Comparison of ENCODE assay signal across 8 cellular contexts in genomic region chr10:27100800-27101347, GRCh38. TPM values are rescaled to one million over a fixed set of nuclear protein-coding genes. Genes with fewer than 3 reads are reported as not detected.
DNase-seq lines count a peak whose midpoint lies in the region; ATAC-seq, FAIRE-seq and TF ChIP-seq lines count a peak whose summit lies in the region.

No MANE protein-coding gene starts in this region.

- DNase-seq in COLO668 (lab: John Stamatoyannopoulos, UW; ENCODE audit: unreplicated experiment) = peak; percentile 16
- DNase-seq in activated T-helper 1 cell treated with Interleukin-2 at 50 U/mL for 16 hours (ENCODE audit: low read depth) = peak; percentile 5
- no peak for DNase-seq in Right ventricle myocardium superior
- DNase-seq in gastrocnemius medialis = no peak
- DNase-seq in H54 (ENCODE audit: insufficient read length, low spot score) = no peak
- DNase-seq in NCI-H2196 treated with DMSO at 0.1 percent for 48 hours (lab: John Stamatoyannopoulos, UW; ENCODE audit: unreplicated experiment) = no peak

- H3K36me3 ChIP-seq in HUES64 (ENCODE audit: insufficient read depth, low read length) (no peaks in the 10 kb centered on the region), gastrocnemius medialis (no peaks in the 10 kb centered on the region)

- H3K4me3 ChIP-seq in HUES64 (ENCODE audit: low read length) = peak overlapping the region; percentile 81
- H3K4me3 ChIP-seq in gastrocnemius medialis = peak overlapping the region; percentile 77 to 88 (median 86)

- 84% methylated on average over 14 of the region's 14 CpGs for WGBS in HUES64

- in situ Hi-C loops in gastrocnemius medialis (cut with MboI; ENCODE audit: low sequenced_read_pairs in 4 of 4) = no loop called here

- FAIRE-seq in H54 (lab: Jason Lieb, UNC) = no peak

- TF ChIP-seq POLR2A in gastrocnemius medialis (IDR thresholded peaks at IDR 0.05) = no peak
- no peak for TF ChIP-seq POLR2A in H54 (IDR thresholded peaks at IDR 0.05; ENCODE audit: low read depth, low read length)

- no peaks in the 10 kb centered on the region for H3K27me3 ChIP-seq in HUES64 (ENCODE audit: insufficient read depth, low read length)
- H3K27me3 ChIP-seq in gastrocnemius medialis = no peaks in the 10 kb centered on the region

- intact Hi-C loops in Right ventricle myocardium superior (cut with DNase I) (no loop called here), gastrocnemius medialis (cut with DNase I; ENCODE audit: low total_unique reads) (loop anchor here (1.0 kb wide), 2 partner anchors 54 to 240 kb away; partner anchors contain the start of gene MASTL)

- H3K4me1 ChIP-seq in HUES64 (ENCODE audit: insufficient read depth, low read length) (no peaks in the 10 kb centered on the region), gastrocnemius medialis (peaks cover 12 to 15% of the 10 kb centered on the region in 2 donors)

- H3K9me3 ChIP-seq in HUES64 (ENCODE audit: insufficient read depth, low read depth, low read length) (no peaks in the 10 kb centered on the region), gastrocnemius medialis (no peaks in the 10 kb centered on the region)

- H3K9ac ChIP-seq in HUES64 (ENCODE audit: low read depth, low read length) = peak overlapping the region; percentile 50

- no peak overlapping the region for H3K27ac ChIP-seq in HUES64 (ENCODE audit: low read depth, low read length)
- H3K27ac ChIP-seq in gastrocnemius medialis = peak overlapping the region; percentile 88 to 93 (median 88)

- ATAC-seq in Right ventricle myocardium superior (ENCODE audit: poor library complexity) = peak; percentile 19
- peak; percentile 7 to 22 for ATAC-seq in gastrocnemius medialis
- no peak for ATAC-seq in GM21528 (IDR thresholded peaks at IDR 0.05; ENCODE audit: low FRiP score, unreplicated experiment)

- TF ChIP-seq CTCF in gastrocnemius medialis (IDR thresholded peaks at IDR 0.05 in 4 of 5, conservative IDR thresholded peaks at IDR 0.05 in 1 of 5) = no peak

RNA-seq across cellular contexts. Expression of gene ANKRD26, which starts 0.6 kb away (rescaled TPM):
- polyA plus RNA-seq in HUES64 (2013, experiment 1 of 2) = 5.6 TPM
- 6.6 TPM for polyA plus RNA-seq in HUES64 (2013, experiment 2 of 2)
- total RNA-seq in Right ventricle myocardium superior = 10.5 TPM
- total RNA-seq in gastrocnemius medialis = 10 to 100 TPM in 2 of 4 donors, 1 to 10 TPM in 2; 3.6 to 14.7 (median 8.4) TPM

RNA-seq across cellular contexts. Expression of gene YME1L1, which starts 53.3 kb away (rescaled TPM):
- 83.3 TPM for polyA plus RNA-seq in HUES64 (2013, experiment 1 of 2)
- polyA plus RNA-seq in HUES64 (2013, experiment 2 of 2) = 77.7 TPM
- total RNA-seq in Right ventricle myocardium superior (89.5 TPM), gastrocnemius medialis (100 to 1,000 TPM in 1 of 4 donors, 10 to 100 TPM in 3; 79.2 to 100 (median 88.7) TPM)

RNA-seq across cellular contexts. Expression of gene MASTL, which starts 54.3 kb away (rescaled TPM):
- polyA plus RNA-seq in HUES64 (2013, experiment 1 of 2) = 42.6 TPM
- 41.3 TPM for polyA plus RNA-seq in HUES64 (2013, experiment 2 of 2)
- 1.6 TPM for total RNA-seq in Right ventricle myocardium superior
- total RNA-seq in gastrocnemius medialis = 1 to 10 TPM; 2.0 to 3.6 (median 2.9) TPM

Comparison
In these comparisons a context has a peak if more than half of its experiments do, and no peak if none do; other contexts are left out.
1. DNase-seq: peak in COLO668 (single experiment) and activated T-helper 1 cell treated with Interleukin-2 at 50 U/mL for 16 hours (single experiment); none in Right ventricle myocardium superior (single experiment), gastrocnemius medialis (0 of 2), H54 (single experiment) and NCI-H2196 treated with DMSO at 0.1 percent for 48 hours (single experiment).